In genomic region chr17:81119223-81120148, GRCh38 we compare ENCODE assay signal across 8 cellular contexts.
DNase-seq lines count a peak whose midpoint lies in the region; ATAC-seq and TF ChIP-seq lines count a peak whose summit lies in the region.

No MANE protein-coding gene starts in this region.

- DNase-seq in GM13976 (ENCODE audit: low spot score) (peak; percentile 91), NCI-H1436 treated with DMSO at 0.1 percent for 48 hours (lab: John Stamatoyannopoulos, UW) (peak; percentile 72), cardiac fibroblast (ENCODE audit: low read depth in 2 of 2) (peak; percentile 95 to 96), iPS-NIHi7 (ENCODE audit: extremely low spot score) (peak; percentile 99)
- peak; percentile 76 for DNase-seq in stimulated activated CD4-positive, alpha-beta T cell treated with anti-CD3 and anti-CD28 coated beads, Interleukin-12 subunit alpha, Interleukin-12 subunit beta, amount 100 ng/mL, for 4 hours

- no peak for TF ChIP-seq CTCF in GM13976 (IDR thresholded peaks at IDR 0.05; ENCODE audit: borderline replicate concordance, control extremely low read depth, extremely low read depth, insufficient read depth, missing control alignments)
- peak; percentile 4 for TF ChIP-seq CTCF in cardiac fibroblast (IDR thresholded peaks at IDR 0.05; ENCODE audit: low read depth, low read length)

- H3K4me3 ChIP-seq in cardiac fibroblast (replicated peaks in 1 of 2; ENCODE audit: low read depth in 2 of 2, low read length in 2 of 2) = peak overlapping the region; percentile 43 to 60

- in situ Hi-C loops in GM13976 (cut with MboI; ENCODE audit: low sequenced_read_pairs, unreplicated experiment) = no loop called here

- ATAC-seq in activated CD4-positive, CD25-positive, alpha-beta regulatory T cell treated with anti-CD3 and anti-CD28 coated beads, Interleukin-2, amount 50 U/mL, for 24 hours = peak; percentile 57 to 64
- no peak for ATAC-seq in HG03469 (IDR thresholded peaks at IDR 0.05; ENCODE audit: unreplicated experiment)
- ATAC-seq in HG03521 (IDR thresholded peaks at IDR 0.05; ENCODE audit: unreplicated experiment) = no peak

Comparison
In these comparisons a context has a peak if more than half of its experiments do, and no peak if none do; other contexts are left out.
1. ATAC-seq: peak in activated CD4-positive, CD25-positive, alpha-beta regulatory T cell treated with anti-CD3 and anti-CD28 coated beads, Interleukin-2, amount 50 U/mL, for 24 hours (2 of 2); none in HG03469 (single experiment) and HG03521 (single experiment).
2. Peak in every context shown above with its lines, with median percentiles within 50 percentile points of each other: DNase-seq.